Comparison of ENCODE assay signal across 11 cellular contexts in the genomic region with DNA sequence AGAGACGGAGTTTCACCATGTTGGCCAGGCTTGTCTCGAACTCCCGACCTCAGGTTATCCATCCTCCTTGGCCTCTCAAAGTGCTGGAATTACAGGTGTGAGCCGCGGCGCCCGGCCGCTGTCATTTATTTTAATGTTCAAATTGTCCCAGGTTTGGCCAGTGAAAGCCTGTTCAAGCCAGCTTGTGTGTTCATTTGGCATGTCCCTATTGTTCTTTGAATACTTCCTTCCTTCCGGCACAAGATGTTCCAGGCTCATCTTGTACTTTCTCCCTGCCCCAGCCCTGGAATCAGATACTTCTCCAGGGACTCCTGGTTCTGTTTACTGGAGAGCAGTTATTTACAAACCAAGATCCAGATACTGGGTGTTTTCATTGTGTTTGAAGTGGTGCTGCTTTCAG. TPM values are rescaled to one million over a fixed set of nuclear protein-coding genes. Genes with fewer than 3 reads are reported as not detected.
A peak's percentile ranks its signal among the peaks of the same experiment; 100 is the strongest.
DNase-seq lines count a peak whose midpoint lies in the region; ATAC-seq, FAIRE-seq and TF ChIP-seq lines count a peak whose summit lies in the region.
"Had no signal": no experiment of that assay in that cellular context is flagged by ENCODE, and none has a peak within 500 bp of the region (broad histone marks: within the 10 kb centered on the region; RNA-seq: fewer than 3 reads in every experiment).

No MANE protein-coding gene starts in this region.

- no peak overlapping the region for H2AK5ac ChIP-seq in H9 (ENCODE audit: insufficient read length, low read length)

- H4K5ac ChIP-seq in H9 (ENCODE audit: insufficient read length, low read depth, low read length) = no peak overlapping the region

- no peaks in the 10 kb centered on the region for H3K23me2 ChIP-seq in H9 (ENCODE audit: insufficient read length, low read depth, low read length, poor library complexity, severe bottlenecking)

- WGBS in H9 (ENCODE audit: extremely low coverage, insufficient read length, low lambda C conversion rate) = no CpG with 5 or more reads among the region's 9 CpGs

- H3K14ac ChIP-seq in H9 (ENCODE audit: insufficient read depth, low read length) = no peak overlapping the region

- no peak for TF ChIP-seq CTCF in fibroblast of pulmonary artery (IDR thresholded peaks at IDR 0.05; ENCODE audit: low read length, missing control alignments)
- TF ChIP-seq CTCF in vagina (IDR thresholded peaks at IDR 0.05) = no peak
- TF ChIP-seq CTCF in H9 (conservative IDR thresholded peaks at IDR 0.05) = no peak

- H3K27ac ChIP-seq in vagina = peak overlapping the region; percentile 94
- H3K27ac ChIP-seq in H9 (ENCODE audit: insufficient read length, low read depth, low read length) = no peak overlapping the region

- no peak overlapping the region for H2BK15ac ChIP-seq in H9 (ENCODE audit: low read depth, low read length)

- no peak overlapping the region for H3K56ac ChIP-seq in H9 (ENCODE audit: insufficient read length, low read depth, low read length)

- no peak overlapping the region for H4K8ac ChIP-seq in H9 (replicated peaks; ENCODE audit: insufficient read length, low read depth, low read length)

- H3K23ac ChIP-seq in H9 (ENCODE audit: insufficient read length, low read depth, low read length) = no peak overlapping the region

- H3K4me3 ChIP-seq in fibroblast of pulmonary artery (replicated peaks; ENCODE audit: low read depth, low read length) (no peak overlapping the region), vagina (no peak overlapping the region)

- no peaks in the 10 kb centered on the region for H3K79me2 ChIP-seq in H9 (ENCODE audit: insufficient read depth, low read length)

- intact Hi-C loops in Right ventricle myocardium inferior (cut with DNase I) (loop anchor here (10.0 kb wide), 1 partner anchor 57 kb away; no protein-coding TSS in a partner anchor), cardiac septum (cut with DNase I) (no loop called here), vagina (cut with DNase I) (no loop called here)

- H2BK120ac ChIP-seq in H9 (ENCODE audit: low read depth, low read length, poor library complexity, severe bottlenecking) = no peak overlapping the region

- H3T11ph ChIP-seq in H9 (ENCODE audit: low read length) = no peak overlapping the region

- POLR2A ChIA-PET in naive thymus-derived CD8-positive, alpha-beta T cell (lab: Charles Lee) = no interaction called here

- H3K18ac ChIP-seq in H9 (ENCODE audit: insufficient read length, low read depth, low read length) = no peak overlapping the region

- H3K9ac ChIP-seq in H9 (ENCODE audit: extremely low read depth, insufficient read length, low read length) = no peak overlapping the region

- H3K79me1 ChIP-seq in H9 (ENCODE audit: insufficient read depth, low read depth, low read length, poor library complexity, severe bottlenecking) = no peaks in the 10 kb centered on the region

- H3K27me3 ChIP-seq in vagina (no peaks in the 10 kb centered on the region), H9 (ENCODE audit: insufficient read depth, low read length) (no peaks in the 10 kb centered on the region)

- no peak overlapping the region for H3K4me2 ChIP-seq in H9 (ENCODE audit: insufficient read depth, insufficient read length, low read length)

- no peak overlapping the region for H2BK12ac ChIP-seq in H9 (ENCODE audit: insufficient read length, low read depth, low read length)

- no peak overlapping the region for H2BK20ac ChIP-seq in H9 (ENCODE audit: low read depth, low read length, poor library complexity, severe bottlenecking)

- peak overlapping the region in 6 of 10 donors; percentile 39 to 62 (median 56) for H3K4me3 Mint-ChIP-seq in naive thymus-derived CD8-positive, alpha-beta T cell
- peak overlapping the region in 1 of 2 experiments; percentile 53; a peak in 1 of 5 replicates for H3K4me3 Mint-ChIP-seq in H9

- DNase-seq in Right ventricle myocardium inferior (ENCODE audit: missing footprints) (no peak), cardiac septum (ENCODE audit: low spot score) (no peak), fibroblast of pulmonary artery (ENCODE audit: low read depth) (peak; percentile 62), vagina (ENCODE audit: extremely low spot score in 2 of 2) (peak in 1 of 2 donors; percentile 91), RPMI8226 (no peak), H9 (no peak), urothelium cell line (ENCODE audit: low spot score) (no peak)
- no peak for DNase-seq in naive thymus-derived CD8-positive, alpha-beta T cell
- DNase-seq: activated CD4-positive, alpha-beta T cell treated with anti-CD3 and anti-CD28 coated beads for 48 hours; AML-193; NCI-H2171 treated with DMSO at 0.1 percent for 48 hours had no signal

- no peaks in the 10 kb centered on the region for H3K9me3 ChIP-seq in vagina
- H3K9me3 ChIP-seq in H9 (ENCODE audit: control insufficient read depth, low read depth, low read length) = no peaks in the 10 kb centered on the region

- no peaks in the 10 kb centered on the region for H3K36me3 ChIP-seq in vagina

- peaks cover 0 to 2% (median 0%) of the 10 kb centered on the region in 3 donors for H3K36me3 Mint-ChIP-seq in naive thymus-derived CD8-positive, alpha-beta T cell
- H3K36me3 Mint-ChIP-seq in H9 (ENCODE audit: insufficient read depth in 1 of 3, low read depth in 3 of 3) = no peaks in the 10 kb centered on the region; a peak in 1 of 7 replicates

- no peak for FAIRE-seq in urothelium cell line (lab: Jason Lieb, UNC)

- no peak overlapping the region for H3K4ac ChIP-seq in H9 (ENCODE audit: low read depth, low read length)

- H3K4me1 ChIP-seq in vagina (peaks cover 21% of the 10 kb centered on the region), H9 (ENCODE audit: insufficient read depth, low read length) (no peaks in the 10 kb centered on the region)

- H3K27ac Mint-ChIP-seq in naive thymus-derived CD8-positive, alpha-beta T cell = no peak overlapping the region
- peak overlapping the region in 1 of 3 experiments; percentile 65; a peak in 1 of 7 replicates for H3K27ac Mint-ChIP-seq in H9

- H2AFZ ChIP-seq in H9 (ENCODE audit: low read length) = no peak overlapping the region

- no peak for TF ChIP-seq POLR2A in vagina (IDR thresholded peaks at IDR 0.05)

- ATAC-seq in Right ventricle myocardium inferior = peak; percentile 52
- no peak for ATAC-seq in naive thymus-derived CD8-positive, alpha-beta T cell

- H3K4me1 Mint-ChIP-seq in naive thymus-derived CD8-positive, alpha-beta T cell = peaks cover 0 to 9% (median 6%) of the 10 kb centered on the region in 4 donors
- H3K4me1 Mint-ChIP-seq in H9 = peaks cover 4 to 10% of the 10 kb centered on the region in 2 experiments

- H3K9me3 Mint-ChIP-seq in naive thymus-derived CD8-positive, alpha-beta T cell = no peaks in the 10 kb centered on the region
- no peaks in the 10 kb centered on the region for H3K9me3 Mint-ChIP-seq in H9

- H3K27me3 Mint-ChIP-seq in naive thymus-derived CD8-positive, alpha-beta T cell = peaks cover 24 to 52% (median 42%) of the 10 kb centered on the region in 5 donors
- no peaks in the 10 kb centered on the region for H3K27me3 Mint-ChIP-seq in H9 (ENCODE audit: low read depth)

- no peak overlapping the region for H2BK5ac ChIP-seq in H9 (ENCODE audit: insufficient read length, low read length)

- H4K91ac ChIP-seq in H9 (ENCODE audit: insufficient read length, low read depth, low read length) = no peak overlapping the region

- no peaks in the 10 kb centered on the region for H4K20me1 ChIP-seq in H9 (ENCODE audit: control insufficient read depth, insufficient read depth, insufficient read length)

RNA-seq across cellular contexts. Expression of gene ZBTB8B, which starts 37.0 kb away (rescaled TPM):
- total RNA-seq in Right ventricle myocardium inferior (not detected), cardiac septum (not detected), vagina (not detected), H9 (2021) (1.6 and 1.9 TPM in 2 replicates)
- total RNA-seq in naive thymus-derived CD8-positive, alpha-beta T cell = not detected
- polyA plus RNA-seq in naive thymus-derived CD8-positive, alpha-beta T cell = not detected

RNA-seq across cellular contexts. Expression of gene ZBTB8A, which starts 37.4 kb away (rescaled TPM):
- total RNA-seq in Right ventricle myocardium inferior (2.8 TPM), cardiac septum (3.0 TPM), vagina (10.1 TPM), H9 (2021) (11.1 and 11.3 TPM in 2 replicates)
- not detected for total RNA-seq in naive thymus-derived CD8-positive, alpha-beta T cell
- polyA plus RNA-seq in naive thymus-derived CD8-positive, alpha-beta T cell = not detected
